Comparison of ENCODE assay signal across 1 cellular context in genomic region chr2:231034291-231034882, GRCh38.
A peak's percentile ranks its signal among the peaks of the same experiment; 100 is the strongest.
TF ChIP-seq lines count a peak whose summit lies in the region.

No MANE protein-coding gene starts in this region.

TF ChIP-seq in HepG2, 621 proteins besides CTCF, POLR2A, EP300 and RAD21 (continued from another document and continues in another):
- TF ChIP-seq, protein P1, sequence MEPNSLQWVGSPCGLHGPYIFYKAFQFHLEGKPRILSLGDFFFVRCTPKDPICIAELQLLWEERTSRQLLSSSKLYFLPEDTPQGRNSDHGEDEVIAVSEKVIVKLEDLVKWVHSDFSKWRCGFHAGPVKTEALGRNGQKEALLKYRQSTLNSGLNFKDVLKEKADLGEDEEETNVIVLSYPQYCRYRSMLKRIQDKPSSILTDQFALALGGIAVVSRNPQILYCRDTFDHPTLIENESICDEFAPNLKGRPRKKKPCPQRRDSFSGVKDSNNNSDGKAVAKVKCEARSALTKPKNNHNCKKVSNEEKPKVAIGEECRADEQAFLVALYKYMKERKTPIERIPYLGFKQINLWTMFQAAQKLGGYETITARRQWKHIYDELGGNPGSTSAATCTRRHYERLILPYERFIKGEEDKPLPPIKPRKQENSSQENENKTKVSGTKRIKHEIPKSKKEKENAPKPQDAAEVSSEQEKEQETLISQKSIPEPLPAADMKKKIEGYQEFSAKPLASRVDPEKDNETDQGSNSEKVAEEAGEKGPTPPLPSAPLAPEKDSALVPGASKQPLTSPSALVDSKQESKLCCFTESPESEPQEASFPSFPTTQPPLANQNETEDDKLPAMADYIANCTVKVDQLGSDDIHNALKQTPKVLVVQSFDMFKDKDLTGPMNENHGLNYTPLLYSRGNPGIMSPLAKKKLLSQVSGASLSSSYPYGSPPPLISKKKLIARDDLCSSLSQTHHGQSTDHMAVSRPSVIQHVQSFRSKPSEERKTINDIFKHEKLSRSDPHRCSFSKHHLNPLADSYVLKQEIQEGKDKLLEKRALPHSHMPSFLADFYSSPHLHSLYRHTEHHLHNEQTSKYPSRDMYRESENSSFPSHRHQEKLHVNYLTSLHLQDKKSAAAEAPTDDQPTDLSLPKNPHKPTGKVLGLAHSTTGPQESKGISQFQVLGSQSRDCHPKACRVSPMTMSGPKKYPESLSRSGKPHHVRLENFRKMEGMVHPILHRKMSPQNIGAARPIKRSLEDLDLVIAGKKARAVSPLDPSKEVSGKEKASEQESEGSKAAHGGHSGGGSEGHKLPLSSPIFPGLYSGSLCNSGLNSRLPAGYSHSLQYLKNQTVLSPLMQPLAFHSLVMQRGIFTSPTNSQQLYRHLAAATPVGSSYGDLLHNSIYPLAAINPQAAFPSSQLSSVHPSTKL (CRISPR knock-in tag; IDR thresholded peaks at IDR 0.05) = peak; percentile 46
- TF ChIP-seq RBFOX2 (IDR thresholded peaks at IDR 0.05; ENCODE audit: low read depth, low read length) (no peak), ZNF17 (CRISPR knock-in tag; IDR thresholded peaks at IDR 0.05) (no peak), SP2 (CRISPR knock-in tag; IDR thresholded peaks at IDR 0.05) (no peak), TRAFD1 (CRISPR knock-in tag; IDR thresholded peaks at IDR 0.05; ENCODE audit: borderline replicate concordance) (no peak), PBX3 (CRISPR knock-in tag; IDR thresholded peaks at IDR 0.05; ENCODE audit: borderline replicate concordance) (no peak), ZNF557 (CRISPR knock-in tag; IDR thresholded peaks at IDR 0.05) (no peak), CREB3 (CRISPR knock-in tag; IDR thresholded peaks at IDR 0.05) (no peak), KDM6A (CRISPR knock-in tag; IDR thresholded peaks at IDR 0.05; ENCODE audit: low read depth) (no peak; the same call in 1 of the 2 replicates), ZNF737 (CRISPR knock-in tag; IDR thresholded peaks at IDR 0.05; ENCODE audit: borderline replicate concordance) (no peak), ZNF784 (CRISPR knock-in tag; IDR thresholded peaks at IDR 0.05; ENCODE audit: borderline replicate concordance) (no peak), XBP1 (CRISPR knock-in tag; IDR thresholded peaks at IDR 0.05) (no peak), SMARCE1 (IDR thresholded peaks at IDR 0.05; ENCODE audit: borderline replicate concordance) (no peak), ZNF124 (CRISPR knock-in tag; IDR thresholded peaks at IDR 0.05) (no peak), ZNF333 (CRISPR knock-in tag; IDR thresholded peaks at IDR 0.05; ENCODE audit: borderline replicate concordance) (no peak), CC2D1A (CRISPR knock-in tag; IDR thresholded peaks at IDR 0.05) (no peak), ZNF530 (CRISPR knock-in tag; IDR thresholded peaks at IDR 0.05; ENCODE audit: low read depth) (no peak), PATZ1 (CRISPR knock-in tag; IDR thresholded peaks at IDR 0.05) (no peak; the same call in none of the 2 replicates), SATB2 (CRISPR knock-in tag; IDR thresholded peaks at IDR 0.05) (no peak), MIXL1 (CRISPR knock-in tag; IDR thresholded peaks at IDR 0.05) (0 out of 2 replicates have a peak, but pooled peaks have one; percentile 30), ZBTB8A (CRISPR knock-in tag; IDR thresholded peaks at IDR 0.05; ENCODE audit: borderline replicate concordance, low read depth) (no peak), FOXA3 (CRISPR knock-in tag; IDR thresholded peaks at IDR 0.05) (peak; percentile 76), KDM1A (CRISPR knock-in tag; IDR thresholded peaks at IDR 0.05) (no peak), BORCS8-MEF2B (CRISPR knock-in tag; IDR thresholded peaks at IDR 0.05) (no peak), ISX (CRISPR knock-in tag; conservative IDR thresholded peaks at IDR 0.05) (no peak), JUNB (CRISPR knock-in tag; IDR thresholded peaks at IDR 0.05; ENCODE audit: borderline replicate concordance) (no peak), ZNF652 (CRISPR knock-in tag; IDR thresholded peaks at IDR 0.05; ENCODE audit: borderline replicate concordance, low read depth) (peak; percentile 80), TEAD2 (CRISPR knock-in tag; IDR thresholded peaks at IDR 0.05) (no peak), GABPB1 (CRISPR knock-in tag; IDR thresholded peaks at IDR 0.05) (no peak), ATF6 (CRISPR knock-in tag; conservative IDR thresholded peaks at IDR 0.05) (no peak), SETDB1 (CRISPR knock-in tag; IDR thresholded peaks at IDR 0.05; ENCODE audit: borderline replicate concordance) (no peak), FOXK1 (CRISPR knock-in tag; IDR thresholded peaks at IDR 0.05; ENCODE audit: borderline replicate concordance, low read depth) (no peak), SALL1 (CRISPR knock-in tag; IDR thresholded peaks at IDR 0.05) (no peak; the same call in 1 of the 2 replicates), ZNF614 (CRISPR knock-in tag; IDR thresholded peaks at IDR 0.05; ENCODE audit: borderline replicate concordance) (no peak), HIVEP1 (CRISPR knock-in tag; IDR thresholded peaks at IDR 0.05) (no peak), MED13 (CRISPR knock-in tag; IDR thresholded peaks at IDR 0.05) (0 out of 2 replicates have a peak, but pooled peaks have one; percentile 65), MTA1 (CRISPR knock-in tag; IDR thresholded peaks at IDR 0.05; ENCODE audit: borderline replicate concordance) (no peak), ZMAT3 (CRISPR knock-in tag; conservative IDR thresholded peaks at IDR 0.05) (0 out of 2 replicates have a peak, but pooled peaks have one; percentile 9), MXI1 (IDR thresholded peaks at IDR 0.05; ENCODE audit: borderline replicate concordance, low read depth, low read length) (no peak), ZNF777 (CRISPR knock-in tag; IDR thresholded peaks at IDR 0.05) (no peak)
- TF ChIP-seq, protein P2, sequence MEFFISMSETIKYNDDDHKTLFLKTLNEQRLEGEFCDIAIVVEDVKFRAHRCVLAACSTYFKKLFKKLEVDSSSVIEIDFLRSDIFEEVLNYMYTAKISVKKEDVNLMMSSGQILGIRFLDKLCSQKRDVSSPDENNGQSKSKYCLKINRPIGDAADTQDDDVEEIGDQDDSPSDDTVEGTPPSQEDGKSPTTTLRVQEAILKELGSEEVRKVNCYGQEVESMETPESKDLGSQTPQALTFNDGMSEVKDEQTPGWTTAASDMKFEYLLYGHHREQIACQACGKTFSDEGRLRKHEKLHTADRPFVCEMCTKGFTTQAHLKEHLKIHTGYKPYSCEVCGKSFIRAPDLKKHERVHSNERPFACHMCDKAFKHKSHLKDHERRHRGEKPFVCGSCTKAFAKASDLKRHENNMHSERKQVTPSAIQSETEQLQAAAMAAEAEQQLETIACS (CRISPR knock-in tag; IDR thresholded peaks at IDR 0.05) = no peak
- TF ChIP-seq, protein P3, sequence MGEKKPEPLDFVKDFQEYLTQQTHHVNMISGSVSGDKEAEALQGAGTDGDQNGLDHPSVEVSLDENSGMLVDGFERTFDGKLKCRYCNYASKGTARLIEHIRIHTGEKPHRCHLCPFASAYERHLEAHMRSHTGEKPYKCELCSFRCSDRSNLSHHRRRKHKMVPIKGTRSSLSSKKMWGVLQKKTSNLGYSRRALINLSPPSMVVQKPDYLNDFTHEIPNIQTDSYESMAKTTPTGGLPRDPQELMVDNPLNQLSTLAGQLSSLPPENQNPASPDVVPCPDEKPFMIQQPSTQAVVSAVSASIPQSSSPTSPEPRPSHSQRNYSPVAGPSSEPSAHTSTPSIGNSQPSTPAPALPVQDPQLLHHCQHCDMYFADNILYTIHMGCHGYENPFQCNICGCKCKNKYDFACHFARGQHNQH (CRISPR knock-in tag; IDR thresholded peaks at IDR 0.05) = no peak
- TF ChIP-seq, protein P4, sequence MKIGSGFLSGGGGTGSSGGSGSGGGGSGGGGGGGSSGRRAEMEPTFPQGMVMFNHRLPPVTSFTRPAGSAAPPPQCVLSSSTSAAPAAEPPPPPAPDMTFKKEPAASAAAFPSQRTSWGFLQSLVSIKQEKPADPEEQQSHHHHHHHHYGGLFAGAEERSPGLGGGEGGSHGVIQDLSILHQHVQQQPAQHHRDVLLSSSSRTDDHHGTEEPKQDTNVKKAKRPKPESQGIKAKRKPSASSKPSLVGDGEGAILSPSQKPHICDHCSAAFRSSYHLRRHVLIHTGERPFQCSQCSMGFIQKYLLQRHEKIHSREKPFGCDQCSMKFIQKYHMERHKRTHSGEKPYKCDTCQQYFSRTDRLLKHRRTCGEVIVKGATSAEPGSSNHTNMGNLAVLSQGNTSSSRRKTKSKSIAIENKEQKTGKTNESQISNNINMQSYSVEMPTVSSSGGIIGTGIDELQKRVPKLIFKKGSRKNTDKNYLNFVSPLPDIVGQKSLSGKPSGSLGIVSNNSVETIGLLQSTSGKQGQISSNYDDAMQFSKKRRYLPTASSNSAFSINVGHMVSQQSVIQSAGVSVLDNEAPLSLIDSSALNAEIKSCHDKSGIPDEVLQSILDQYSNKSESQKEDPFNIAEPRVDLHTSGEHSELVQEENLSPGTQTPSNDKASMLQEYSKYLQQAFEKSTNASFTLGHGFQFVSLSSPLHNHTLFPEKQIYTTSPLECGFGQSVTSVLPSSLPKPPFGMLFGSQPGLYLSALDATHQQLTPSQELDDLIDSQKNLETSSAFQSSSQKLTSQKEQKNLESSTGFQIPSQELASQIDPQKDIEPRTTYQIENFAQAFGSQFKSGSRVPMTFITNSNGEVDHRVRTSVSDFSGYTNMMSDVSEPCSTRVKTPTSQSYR (CRISPR knock-in tag; IDR thresholded peaks at IDR 0.05; ENCODE audit: borderline replicate concordance) = peak; percentile 26; the same call in 1 of the 2 replicates
- TF ChIP-seq, protein P5, sequence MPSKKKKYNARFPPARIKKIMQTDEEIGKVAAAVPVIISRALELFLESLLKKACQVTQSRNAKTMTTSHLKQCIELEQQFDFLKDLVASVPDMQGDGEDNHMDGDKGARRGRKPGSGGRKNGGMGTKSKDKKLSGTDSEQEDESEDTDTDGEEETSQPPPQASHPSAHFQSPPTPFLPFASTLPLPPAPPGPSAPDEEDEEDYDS (CRISPR knock-in tag; IDR thresholded peaks at IDR 0.05) = peak; percentile 17; the same call in 1 of the 2 replicates
- TF ChIP-seq, protein P6, sequence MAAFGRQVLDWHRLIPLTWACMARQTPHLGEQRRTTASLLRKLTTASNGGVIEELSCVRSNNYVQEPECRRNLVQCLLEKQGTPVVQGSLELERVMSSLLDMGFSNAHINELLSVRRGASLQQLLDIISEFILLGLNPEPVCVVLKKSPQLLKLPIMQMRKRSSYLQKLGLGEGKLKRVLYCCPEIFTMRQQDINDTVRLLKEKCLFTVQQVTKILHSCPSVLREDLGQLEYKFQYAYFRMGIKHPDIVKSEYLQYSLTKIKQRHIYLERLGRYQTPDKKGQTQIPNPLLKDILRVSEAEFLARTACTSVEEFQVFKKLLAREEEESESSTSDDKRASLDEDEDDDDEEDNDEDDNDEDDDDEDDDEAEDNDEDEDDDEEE (CRISPR knock-in tag; IDR thresholded peaks at IDR 0.05) = no peak
